In genomic region chr11:14300661-14301304, GRCh38 we compare ENCODE assay signal across 8 cellular contexts. TPM values are rescaled to one million over a fixed set of nuclear protein-coding genes. Genes with fewer than 3 reads are reported as not detected.
DNase-seq lines count a peak whose midpoint lies in the region; ATAC-seq and TF ChIP-seq lines count a peak whose summit lies in the region.

No MANE protein-coding gene starts in this region.

- ATAC-seq in GM18861 (IDR thresholded peaks at IDR 0.05; ENCODE audit: unreplicated experiment) (peak; percentile 75), HG03066 (IDR thresholded peaks at IDR 0.05; ENCODE audit: low read depth, unreplicated experiment) (peak; percentile 84)
- peak; percentile 97 for ATAC-seq in effector memory CD8-positive, alpha-beta T cell (replicated peaks)

- H3K9me3 Mint-ChIP-seq in activated CD4-positive, alpha-beta T cell treated with anti-CD3 and anti-CD28 coated beads, Interleukin-2, amount 10 ng/mL, durations not matched to agents 24 days and 14 days, result no peaks in the 10 kb centered on the region
- H3K9me3 Mint-ChIP-seq in effector memory CD8-positive, alpha-beta T cell, result no peaks in the 10 kb centered on the region
- no peaks in the 10 kb centered on the region for H3K9me3 Mint-ChIP-seq in mesothelial cell of epicardium

- peaks cover 16% of the 10 kb centered on the region for H3K4me1 Mint-ChIP-seq in activated CD4-positive, alpha-beta T cell treated with anti-CD3 and anti-CD28 coated beads, Interleukin-2, amount 10 ng/mL, durations not matched to agents 24 days and 14 days
- peaks cover 30 to 54% of the 10 kb centered on the region in 2 donors for H3K4me1 Mint-ChIP-seq in effector memory CD8-positive, alpha-beta T cell (ENCODE audit: low read depth in 2 of 2)
- no peaks in the 10 kb centered on the region for H3K4me1 Mint-ChIP-seq in mesothelial cell of epicardium

- no peaks in the 10 kb centered on the region for H3K27me3 Mint-ChIP-seq in activated CD4-positive, alpha-beta T cell treated with anti-CD3 and anti-CD28 coated beads, Interleukin-2, amount 10 ng/mL, durations not matched to agents 24 days and 14 days
- no peaks in the 10 kb centered on the region for H3K27me3 Mint-ChIP-seq in effector memory CD8-positive, alpha-beta T cell
- no peaks in the 10 kb centered on the region for H3K27me3 Mint-ChIP-seq in mesothelial cell of epicardium (ENCODE audit: low read depth)

- intact Hi-C loops in activated CD4-positive, alpha-beta T cell treated with anti-CD3 and anti-CD28 coated beads, Interleukin-2, amount 10 ng/mL, durations not matched to agents 24 days and 14 days (cut with micrococcal nuclease), result loop anchor here (1.0 to 2.0 kb wide), 3 partner anchors 56 to 155 kb away; no protein-coding TSS in a partner anchor

- peak; percentile 86 for DNase-seq in Ammon's horn (ENCODE audit: low spot score)
- DNase-seq in NCI-H345 (lab: John Stamatoyannopoulos, UW), result peak; percentile 34
- peak; percentile 82 for DNase-seq in activated CD4-positive, alpha-beta T cell treated with anti-CD3 and anti-CD28 coated beads, Interleukin-2, amount 10 ng/mL, durations not matched to agents 24 days and 14 days
- DNase-seq in effector memory CD8-positive, alpha-beta T cell, result peak; percentile 47 to 55 (median 47)
- peak in 1 of 2 experiments; percentile 42 for DNase-seq in mesothelial cell of epicardium (ENCODE audit: low spot score in 2 of 2, unreplicated experiment in 2 of 2)
- DNase-seq in stromal cell of bone marrow (ENCODE audit: low read depth), result peak; percentile 67

- no peak overlapping the region for H3K27ac Mint-ChIP-seq in activated CD4-positive, alpha-beta T cell treated with anti-CD3 and anti-CD28 coated beads, Interleukin-2, amount 10 ng/mL, durations not matched to agents 24 days and 14 days
- no peak overlapping the region for H3K27ac Mint-ChIP-seq in effector memory CD8-positive, alpha-beta T cell
- no peak overlapping the region for H3K27ac Mint-ChIP-seq in mesothelial cell of epicardium

- peak; percentile 26 for TF ChIP-seq CTCF in mesothelial cell of epicardium (IDR thresholded peaks at IDR 0.05; ENCODE audit: unreplicated experiment)

- H3K36me3 Mint-ChIP-seq in activated CD4-positive, alpha-beta T cell treated with anti-CD3 and anti-CD28 coated beads, Interleukin-2, amount 10 ng/mL, durations not matched to agents 24 days and 14 days (ENCODE audit: low read depth), result peaks cover 2% of the 10 kb centered on the region
- no peaks in the 10 kb centered on the region for H3K36me3 Mint-ChIP-seq in effector memory CD8-positive, alpha-beta T cell (ENCODE audit: insufficient read depth)
- peaks cover 2% of the 10 kb centered on the region for H3K36me3 Mint-ChIP-seq in mesothelial cell of epicardium

- no peak overlapping the region for H3K4me3 Mint-ChIP-seq in activated CD4-positive, alpha-beta T cell treated with anti-CD3 and anti-CD28 coated beads, Interleukin-2, amount 10 ng/mL, durations not matched to agents 24 days and 14 days
- H3K4me3 Mint-ChIP-seq in effector memory CD8-positive, alpha-beta T cell, result no peak overlapping the region
- H3K4me3 Mint-ChIP-seq in mesothelial cell of epicardium, result no peak overlapping the region

RNA-seq across cellular contexts. Expression of gene RRAS2, which starts 58.2 kb away (rescaled TPM):
- total RNA-seq in activated CD4-positive, alpha-beta T cell treated with anti-CD3 and anti-CD28 coated beads, Interleukin-2, amount 10 ng/mL, durations not matched to agents 24 days and 14 days, result 78.9 and 80.6 TPM in 2 replicates
- total RNA-seq in mesothelial cell of epicardium, result 51.3 to 53.3 TPM (median 51.9 TPM) in 3 replicates
